1 cellular context compared by ENCODE assay signal in the genomic region with DNA sequence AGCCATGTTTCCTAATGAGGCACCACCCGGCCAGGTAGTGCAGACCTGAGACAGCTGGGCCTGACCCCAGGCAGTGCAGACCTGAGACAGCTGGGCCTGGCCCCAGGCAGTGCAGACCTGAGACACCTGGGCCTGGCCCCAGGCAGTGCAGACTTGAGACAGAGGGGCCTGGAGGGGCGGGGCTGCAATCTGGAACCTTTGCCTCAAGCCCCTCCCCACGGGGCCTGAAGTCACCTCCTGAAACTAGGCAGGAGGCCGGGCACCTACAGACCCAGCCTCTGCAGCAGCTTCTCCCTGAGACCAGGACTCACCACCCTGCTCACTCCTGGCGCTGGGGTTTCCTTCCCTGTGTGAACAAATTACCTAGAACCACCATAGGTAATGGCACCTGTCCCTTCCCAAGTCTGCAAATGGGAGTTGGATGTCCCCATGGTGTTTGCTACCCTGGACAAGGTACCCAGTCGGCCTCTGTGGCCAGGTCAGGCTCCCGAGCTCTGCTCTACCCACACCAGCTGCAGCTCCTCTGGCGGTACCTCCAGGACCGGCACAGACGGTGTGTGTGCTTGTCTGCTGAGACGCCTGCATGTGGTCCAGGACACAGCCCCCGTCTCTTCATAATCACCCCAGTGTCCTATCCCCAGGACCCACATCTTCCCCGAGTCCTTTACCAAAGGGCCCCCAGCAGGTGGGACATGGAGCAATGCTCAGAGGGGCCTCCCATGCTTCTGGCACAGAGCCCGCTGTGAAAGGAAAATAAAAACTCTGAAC.
TF ChIP-seq lines count a peak whose summit lies in the region.

No MANE protein-coding gene starts in this region.

TF ChIP-seq in HepG2, 621 proteins besides CTCF, POLR2A, EP300 and RAD21:
- TF ChIP-seq ZBTB20 (CRISPR knock-in tag; IDR thresholded peaks at IDR 0.05; ENCODE audit: borderline replicate concordance, low read depth) (no peak), ZNF577 (CRISPR knock-in tag; IDR thresholded peaks at IDR 0.05; ENCODE audit: borderline replicate concordance, low read depth) (no peak), NCOA2 (CRISPR knock-in tag; IDR thresholded peaks at IDR 0.05) (no peak)
- TF ChIP-seq, protein P1, sequence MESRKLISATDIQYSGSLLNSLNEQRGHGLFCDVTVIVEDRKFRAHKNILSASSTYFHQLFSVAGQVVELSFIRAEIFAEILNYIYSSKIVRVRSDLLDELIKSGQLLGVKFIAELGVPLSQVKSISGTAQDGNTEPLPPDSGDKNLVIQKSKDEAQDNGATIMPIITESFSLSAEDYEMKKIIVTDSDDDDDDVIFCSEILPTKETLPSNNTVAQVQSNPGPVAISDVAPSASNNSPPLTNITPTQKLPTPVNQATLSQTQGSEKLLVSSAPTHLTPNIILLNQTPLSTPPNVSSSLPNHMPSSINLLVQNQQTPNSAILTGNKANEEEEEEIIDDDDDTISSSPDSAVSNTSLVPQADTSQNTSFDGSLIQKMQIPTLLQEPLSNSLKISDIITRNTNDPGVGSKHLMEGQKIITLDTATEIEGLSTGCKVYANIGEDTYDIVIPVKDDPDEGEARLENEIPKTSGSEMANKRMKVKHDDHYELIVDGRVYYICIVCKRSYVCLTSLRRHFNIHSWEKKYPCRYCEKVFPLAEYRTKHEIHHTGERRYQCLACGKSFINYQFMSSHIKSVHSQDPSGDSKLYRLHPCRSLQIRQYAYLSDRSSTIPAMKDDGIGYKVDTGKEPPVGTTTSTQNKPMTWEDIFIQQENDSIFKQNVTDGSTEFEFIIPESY (CRISPR knock-in tag; IDR thresholded peaks at IDR 0.05) = no peak
